ENCODE assay signal across 8 cellular contexts in genomic region chr19:44684892-44685847, GRCh38.
DNase-seq lines count a peak whose midpoint lies in the region; ATAC-seq and TF ChIP-seq lines count a peak whose summit lies in the region.

No MANE protein-coding gene starts in this region.

- H3K4me1 Mint-ChIP-seq in memory B cell: peaks cover 18% of the 10 kb centered on the region

- H3K36me3 Mint-ChIP-seq in memory B cell: no peaks in the 10 kb centered on the region

- peak; percentile 79 for DNase-seq in AG08395 (ENCODE audit: low spot score)
- DNase-seq in LoVo (ENCODE audit: low spot score): peak; percentile 55
- peak; percentile 94 for DNase-seq in brain microvascular endothelial cell
- no peak for DNase-seq in memory B cell (ENCODE audit: low spot score in 2 of 2)
- no peak for DNase-seq in NCI-H2171 treated with DMSO at 0.1 percent for 48 hours (lab: John Stamatoyannopoulos, UW)

- peaks cover 20% of the 10 kb centered on the region for H3K27me3 Mint-ChIP-seq in memory B cell

- peak overlapping the region; percentile 64 for H3K27ac ChIP-seq in brain microvascular endothelial cell

- no peaks in the 10 kb centered on the region for H3K27me3 ChIP-seq in brain microvascular endothelial cell (replicated peaks)

- in situ Hi-C loops in brain microvascular endothelial cell (cut with HindIII; ENCODE audit: low pct_ligation_motif_present, low sequenced_read_pairs): no loop called here

- no peaks in the 10 kb centered on the region for H3K36me3 ChIP-seq in brain microvascular endothelial cell (replicated peaks)

- H3K9me3 Mint-ChIP-seq in memory B cell: no peaks in the 10 kb centered on the region

- TF ChIP-seq CTCF in brain microvascular endothelial cell (IDR thresholded peaks at IDR 0.05; ENCODE audit: low read depth, low read length, missing control alignments): no peak

- ATAC-seq in memory B cell (ENCODE audit: low read depth) (peak; percentile 35), GM19035 (IDR thresholded peaks at IDR 0.05; ENCODE audit: unreplicated experiment) (no peak), GM21423 (IDR thresholded peaks at IDR 0.05; ENCODE audit: unreplicated experiment) (no peak), GM19467 (IDR thresholded peaks at IDR 0.05; ENCODE audit: unreplicated experiment) (no peak)

- no peak overlapping the region for H3K27ac Mint-ChIP-seq in memory B cell

- H3K4me3 ChIP-seq in brain microvascular endothelial cell (ENCODE audit: low read depth, low read length): no peak overlapping the region

- H3K4me3 Mint-ChIP-seq in memory B cell: peak overlapping the region; percentile 1

Comparison
In these comparisons a context has a peak if more than half of its experiments do, and no peak if none do; other contexts are left out.
1. DNase-seq: peak in AG08395 (single experiment), LoVo (single experiment) and brain microvascular endothelial cell (single experiment); none in memory B cell (0 of 2) and NCI-H2171 treated with DMSO at 0.1 percent for 48 hours (single experiment).